ENCODE assay signal across 1 cellular context in the genomic region with DNA sequence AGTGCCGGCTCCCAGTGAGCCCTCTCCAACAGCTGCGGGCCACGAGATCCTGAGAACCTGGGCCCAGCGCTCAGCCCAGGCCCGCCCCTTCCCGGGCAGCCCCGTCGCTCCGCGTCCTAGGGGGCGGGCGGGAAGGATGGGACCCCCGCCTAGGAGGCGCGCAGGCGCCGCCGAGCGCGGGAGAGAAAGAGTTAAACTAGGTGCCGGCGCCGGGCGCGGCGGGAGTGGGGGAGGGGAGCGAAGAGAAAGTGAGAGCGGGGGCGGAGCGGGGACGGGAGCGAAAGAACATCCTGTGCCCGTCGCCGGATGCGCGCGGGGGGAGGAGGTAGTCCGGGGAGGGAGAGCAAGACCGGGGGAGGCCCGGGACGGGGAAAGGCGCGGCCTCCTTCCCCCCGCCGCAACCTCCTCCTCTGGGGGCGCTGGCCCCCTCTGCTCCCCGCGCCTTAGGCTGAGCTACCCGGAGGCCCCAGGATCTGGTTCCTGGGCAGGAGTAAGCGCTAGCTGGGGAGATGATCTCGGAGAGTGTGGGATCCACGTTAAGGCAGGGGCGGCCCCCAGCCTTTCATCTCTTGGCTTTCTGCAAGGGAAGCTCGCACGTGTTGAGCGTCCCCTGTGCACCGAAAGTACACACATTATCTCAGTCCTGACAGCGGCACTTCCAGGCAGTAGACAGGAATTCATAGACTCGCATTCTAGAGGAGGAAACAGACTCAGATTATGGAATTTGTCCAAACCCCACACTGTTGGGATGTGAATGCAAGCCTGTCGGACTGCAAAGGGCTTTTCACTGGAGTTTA.
TF ChIP-seq lines count a peak whose summit lies in the region.

No MANE protein-coding gene starts in this region.

TF ChIP-seq in K562, 482 proteins besides CTCF, POLR2A, EP300 and RAD21 (continued from another document and continues in another):
- TF ChIP-seq, protein P1, sequence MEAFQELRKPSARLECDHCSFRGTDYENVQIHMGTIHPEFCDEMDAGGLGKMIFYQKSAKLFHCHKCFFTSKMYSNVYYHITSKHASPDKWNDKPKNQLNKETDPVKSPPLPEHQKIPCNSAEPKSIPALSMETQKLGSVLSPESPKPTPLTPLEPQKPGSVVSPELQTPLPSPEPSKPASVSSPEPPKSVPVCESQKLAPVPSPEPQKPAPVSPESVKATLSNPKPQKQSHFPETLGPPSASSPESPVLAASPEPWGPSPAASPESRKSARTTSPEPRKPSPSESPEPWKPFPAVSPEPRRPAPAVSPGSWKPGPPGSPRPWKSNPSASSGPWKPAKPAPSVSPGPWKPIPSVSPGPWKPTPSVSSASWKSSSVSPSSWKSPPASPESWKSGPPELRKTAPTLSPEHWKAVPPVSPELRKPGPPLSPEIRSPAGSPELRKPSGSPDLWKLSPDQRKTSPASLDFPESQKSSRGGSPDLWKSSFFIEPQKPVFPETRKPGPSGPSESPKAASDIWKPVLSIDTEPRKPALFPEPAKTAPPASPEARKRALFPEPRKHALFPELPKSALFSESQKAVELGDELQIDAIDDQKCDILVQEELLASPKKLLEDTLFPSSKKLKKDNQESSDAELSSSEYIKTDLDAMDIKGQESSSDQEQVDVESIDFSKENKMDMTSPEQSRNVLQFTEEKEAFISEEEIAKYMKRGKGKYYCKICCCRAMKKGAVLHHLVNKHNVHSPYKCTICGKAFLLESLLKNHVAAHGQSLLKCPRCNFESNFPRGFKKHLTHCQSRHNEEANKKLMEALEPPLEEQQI (IDR thresholded peaks at IDR 0.05), result no peak; the same call in 1 of the 2 replicates
- TF ChIP-seq JUNB (CRISPR knock-in tag; conservative IDR thresholded peaks at IDR 0.05) (no peak), ARID1B (IDR thresholded peaks at IDR 0.05) (peak; percentile 80), ZNF133 (CRISPR knock-in tag; IDR thresholded peaks at IDR 0.05) (no peak), HNRNPK (IDR thresholded peaks at IDR 0.05; ENCODE audit: low read depth, low read length, poor library complexity, severe bottlenecking) (peak; percentile 92), KLF16 (IDR thresholded peaks at IDR 0.05) (peak; percentile 40; the same call in 1 of the 2 replicates), ESRRA (IDR thresholded peaks at IDR 0.05; ENCODE audit: borderline replicate concordance, low read depth) (0 out of 2 replicates have a peak, but pooled peaks have one; percentile 12), SIN3A (IDR thresholded peaks at IDR 0.05; ENCODE audit: borderline replicate concordance in 2 of 2, control insufficient read depth in 1 of 2, low read depth in 2 of 2, low read length in 2 of 2) (peak in 1 of 2 experiments; percentile 72; a peak in 2 of 4 replicates), STAT5B (CRISPR knock-in tag; IDR thresholded peaks at IDR 0.05) (no peak), SRSF3 (IDR thresholded peaks at IDR 0.05; ENCODE audit: insufficient read depth, low read length) (no peak), ZNF584 (CRISPR knock-in tag; IDR thresholded peaks at IDR 0.05; ENCODE audit: low read depth) (0 out of 2 replicates have a peak, but pooled peaks have one; percentile 10), SAFB2 (IDR thresholded peaks at IDR 0.05; ENCODE audit: borderline replicate concordance, low read depth, low read length, severe bottlenecking) (no peak), TBP (optimal IDR thresholded peaks at IDR 0.05; ENCODE audit: low read depth, low read length) (no peak), CC2D1A (IDR thresholded peaks at IDR 0.05) (peak; percentile 65; the same call in 1 of the 2 replicates), PTTG1 (tag; IDR thresholded peaks at IDR 0.05; ENCODE audit: low read depth) (no peak), IFI16 (CRISPR knock-in tag; IDR thresholded peaks at IDR 0.05) (no peak), ZNF253 (CRISPR knock-in tag; conservative IDR thresholded peaks at IDR 0.05) (no peak), NFYB (IDR thresholded peaks at IDR 0.05; ENCODE audit: extremely low read depth, insufficient read length) (no peak), CBX8 (IDR thresholded peaks at IDR 0.05; ENCODE audit: borderline replicate concordance, extremely low read depth, low read depth, low read length, poor library complexity, severe bottlenecking) (no peak), KDM5B (IDR thresholded peaks at IDR 0.05; ENCODE audit: insufficient replicate concordance, low read depth, low read length) (peak; percentile 90), TCFL5 (CRISPR knock-in tag; conservative IDR thresholded peaks at IDR 0.05) (no peak), ZNF764 (CRISPR knock-in tag; IDR thresholded peaks at IDR 0.05; ENCODE audit: low read depth) (no peak), HLTF (IDR thresholded peaks at IDR 0.05) (no peak)
- TF ChIP-seq, protein P2, sequence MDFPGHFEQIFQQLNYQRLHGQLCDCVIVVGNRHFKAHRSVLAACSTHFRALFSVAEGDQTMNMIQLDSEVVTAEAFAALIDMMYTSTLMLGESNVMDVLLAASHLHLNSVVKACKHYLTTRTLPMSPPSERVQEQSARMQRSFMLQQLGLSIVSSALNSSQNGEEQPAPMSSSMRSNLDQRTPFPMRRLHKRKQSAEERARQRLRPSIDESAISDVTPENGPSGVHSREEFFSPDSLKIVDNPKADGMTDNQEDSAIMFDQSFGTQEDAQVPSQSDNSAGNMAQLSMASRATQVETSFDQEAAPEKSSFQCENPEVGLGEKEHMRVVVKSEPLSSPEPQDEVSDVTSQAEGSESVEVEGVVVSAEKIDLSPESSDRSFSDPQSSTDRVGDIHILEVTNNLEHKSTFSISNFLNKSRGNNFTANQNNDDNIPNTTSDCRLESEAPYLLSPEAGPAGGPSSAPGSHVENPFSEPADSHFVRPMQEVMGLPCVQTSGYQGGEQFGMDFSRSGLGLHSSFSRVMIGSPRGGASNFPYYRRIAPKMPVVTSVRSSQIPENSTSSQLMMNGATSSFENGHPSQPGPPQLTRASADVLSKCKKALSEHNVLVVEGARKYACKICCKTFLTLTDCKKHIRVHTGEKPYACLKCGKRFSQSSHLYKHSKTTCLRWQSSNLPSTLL (IDR thresholded peaks at IDR 0.05), result no peak
- TF ChIP-seq, protein P3, sequence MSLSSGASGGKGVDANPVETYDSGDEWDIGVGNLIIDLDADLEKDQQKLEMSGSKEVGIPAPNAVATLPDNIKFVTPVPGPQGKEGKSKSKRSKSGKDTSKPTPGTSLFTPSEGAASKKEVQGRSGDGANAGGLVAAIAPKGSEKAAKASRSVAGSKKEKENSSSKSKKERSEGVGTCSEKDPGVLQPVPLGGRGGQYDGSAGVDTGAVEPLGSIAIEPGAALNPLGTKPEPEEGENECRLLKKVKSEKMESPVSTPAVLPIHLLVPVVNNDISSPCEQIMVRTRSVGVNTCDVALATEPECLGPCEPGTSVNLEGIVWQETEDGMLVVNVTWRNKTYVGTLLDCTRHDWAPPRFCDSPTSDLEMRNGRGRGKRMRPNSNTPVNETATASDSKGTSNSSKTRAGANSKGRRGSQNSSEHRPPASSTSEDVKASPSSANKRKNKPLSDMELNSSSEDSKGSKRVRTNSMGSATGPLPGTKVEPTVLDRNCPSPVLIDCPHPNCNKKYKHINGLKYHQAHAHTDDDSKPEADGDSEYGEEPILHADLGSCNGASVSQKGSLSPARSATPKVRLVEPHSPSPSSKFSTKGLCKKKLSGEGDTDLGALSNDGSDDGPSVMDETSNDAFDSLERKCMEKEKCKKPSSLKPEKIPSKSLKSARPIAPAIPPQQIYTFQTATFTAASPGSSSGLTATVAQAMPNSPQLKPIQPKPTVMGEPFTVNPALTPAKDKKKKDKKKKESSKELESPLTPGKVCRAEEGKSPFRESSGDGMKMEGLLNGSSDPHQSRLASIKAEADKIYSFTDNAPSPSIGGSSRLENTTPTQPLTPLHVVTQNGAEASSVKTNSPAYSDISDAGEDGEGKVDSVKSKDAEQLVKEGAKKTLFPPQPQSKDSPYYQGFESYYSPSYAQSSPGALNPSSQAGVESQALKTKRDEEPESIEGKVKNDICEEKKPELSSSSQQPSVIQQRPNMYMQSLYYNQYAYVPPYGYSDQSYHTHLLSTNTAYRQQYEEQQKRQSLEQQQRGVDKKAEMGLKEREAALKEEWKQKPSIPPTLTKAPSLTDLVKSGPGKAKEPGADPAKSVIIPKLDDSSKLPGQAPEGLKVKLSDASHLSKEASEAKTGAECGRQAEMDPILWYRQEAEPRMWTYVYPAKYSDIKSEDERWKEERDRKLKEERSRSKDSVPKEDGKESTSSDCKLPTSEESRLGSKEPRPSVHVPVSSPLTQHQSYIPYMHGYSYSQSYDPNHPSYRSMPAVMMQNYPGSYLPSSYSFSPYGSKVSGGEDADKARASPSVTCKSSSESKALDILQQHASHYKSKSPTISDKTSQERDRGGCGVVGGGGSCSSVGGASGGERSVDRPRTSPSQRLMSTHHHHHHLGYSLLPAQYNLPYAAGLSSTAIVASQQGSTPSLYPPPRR (CRISPR knock-in tag; IDR thresholded peaks at IDR 0.05; ENCODE audit: borderline replicate concordance), result 0 out of 2 replicates have a peak, but pooled peaks have one; percentile 2
- TF ChIP-seq, protein P4, sequence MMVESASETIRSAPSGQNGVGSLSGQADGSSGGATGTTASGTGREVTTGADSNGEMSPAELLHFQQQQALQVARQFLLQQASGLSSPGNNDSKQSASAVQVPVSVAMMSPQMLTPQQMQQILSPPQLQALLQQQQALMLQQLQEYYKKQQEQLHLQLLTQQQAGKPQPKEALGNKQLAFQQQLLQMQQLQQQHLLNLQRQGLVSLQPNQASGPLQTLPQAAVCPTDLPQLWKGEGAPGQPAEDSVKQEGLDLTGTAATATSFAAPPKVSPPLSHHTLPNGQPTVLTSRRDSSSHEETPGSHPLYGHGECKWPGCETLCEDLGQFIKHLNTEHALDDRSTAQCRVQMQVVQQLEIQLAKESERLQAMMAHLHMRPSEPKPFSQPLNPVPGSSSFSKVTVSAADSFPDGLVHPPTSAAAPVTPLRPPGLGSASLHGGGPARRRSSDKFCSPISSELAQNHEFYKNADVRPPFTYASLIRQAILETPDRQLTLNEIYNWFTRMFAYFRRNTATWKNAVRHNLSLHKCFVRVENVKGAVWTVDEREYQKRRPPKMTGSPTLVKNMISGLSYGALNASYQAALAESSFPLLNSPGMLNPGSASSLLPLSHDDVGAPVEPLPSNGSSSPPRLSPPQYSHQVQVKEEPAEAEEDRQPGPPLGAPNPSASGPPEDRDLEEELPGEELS (CRISPR knock-in tag; IDR thresholded peaks at IDR 0.05; ENCODE audit: borderline replicate concordance), result no peak
- TF ChIP-seq, protein P5, sequence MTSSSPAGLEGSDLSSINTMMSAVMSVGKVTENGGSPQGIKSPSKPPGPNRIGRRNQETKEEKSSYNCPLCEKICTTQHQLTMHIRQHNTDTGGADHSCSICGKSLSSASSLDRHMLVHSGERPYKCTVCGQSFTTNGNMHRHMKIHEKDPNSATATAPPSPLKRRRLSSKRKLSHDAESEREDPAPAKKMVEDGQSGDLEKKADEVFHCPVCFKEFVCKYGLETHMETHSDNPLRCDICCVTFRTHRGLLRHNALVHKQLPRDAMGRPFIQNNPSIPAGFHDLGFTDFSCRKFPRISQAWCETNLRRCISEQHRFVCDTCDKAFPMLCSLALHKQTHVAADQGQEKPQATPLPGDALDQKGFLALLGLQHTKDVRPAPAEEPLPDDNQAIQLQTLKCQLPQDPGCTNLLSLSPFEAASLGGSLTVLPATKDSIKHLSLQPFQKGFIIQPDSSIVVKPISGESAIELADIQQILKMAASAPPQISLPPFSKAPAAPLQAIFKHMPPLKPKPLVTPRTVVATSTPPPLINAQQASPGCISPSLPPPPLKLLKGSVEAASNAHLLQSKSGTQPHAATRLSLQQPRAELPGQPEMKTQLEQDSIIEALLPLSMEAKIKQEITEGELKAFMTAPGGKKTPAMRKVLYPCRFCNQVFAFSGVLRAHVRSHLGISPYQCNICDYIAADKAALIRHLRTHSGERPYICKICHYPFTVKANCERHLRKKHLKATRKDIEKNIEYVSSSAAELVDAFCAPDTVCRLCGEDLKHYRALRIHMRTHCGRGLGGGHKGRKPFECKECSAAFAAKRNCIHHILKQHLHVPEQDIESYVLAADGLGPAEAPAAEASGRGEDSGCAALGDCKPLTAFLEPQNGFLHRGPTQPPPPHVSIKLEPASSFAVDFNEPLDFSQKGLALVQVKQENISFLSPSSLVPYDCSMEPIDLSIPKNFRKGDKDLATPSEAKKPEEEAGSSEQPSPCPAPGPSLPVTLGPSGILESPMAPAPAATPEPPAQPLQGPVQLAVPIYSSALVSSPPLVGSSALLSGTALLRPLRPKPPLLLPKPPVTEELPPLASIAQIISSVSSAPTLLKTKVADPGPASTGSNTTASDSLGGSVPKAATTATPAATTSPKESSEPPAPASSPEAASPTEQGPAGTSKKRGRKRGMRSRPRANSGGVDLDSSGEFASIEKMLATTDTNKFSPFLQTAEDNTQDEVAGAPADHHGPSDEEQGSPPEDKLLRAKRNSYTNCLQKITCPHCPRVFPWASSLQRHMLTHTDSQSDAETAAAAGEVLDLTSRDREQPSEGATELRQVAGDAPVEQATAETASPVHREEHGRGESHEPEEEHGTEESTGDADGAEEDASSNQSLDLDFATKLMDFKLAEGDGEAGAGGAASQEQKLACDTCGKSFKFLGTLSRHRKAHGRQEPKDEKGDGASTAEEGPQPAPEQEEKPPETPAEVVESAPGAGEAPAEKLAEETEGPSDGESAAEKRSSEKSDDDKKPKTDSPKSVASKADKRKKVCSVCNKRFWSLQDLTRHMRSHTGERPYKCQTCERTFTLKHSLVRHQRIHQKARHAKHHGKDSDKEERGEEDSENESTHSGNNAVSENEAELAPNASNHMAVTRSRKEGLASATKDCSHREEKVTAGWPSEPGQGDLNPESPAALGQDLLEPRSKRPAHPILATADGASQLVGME (CRISPR knock-in tag; IDR thresholded peaks at IDR 0.05), result no peak; the same call in 1 of the 2 replicates
- TF ChIP-seq, protein P6, sequence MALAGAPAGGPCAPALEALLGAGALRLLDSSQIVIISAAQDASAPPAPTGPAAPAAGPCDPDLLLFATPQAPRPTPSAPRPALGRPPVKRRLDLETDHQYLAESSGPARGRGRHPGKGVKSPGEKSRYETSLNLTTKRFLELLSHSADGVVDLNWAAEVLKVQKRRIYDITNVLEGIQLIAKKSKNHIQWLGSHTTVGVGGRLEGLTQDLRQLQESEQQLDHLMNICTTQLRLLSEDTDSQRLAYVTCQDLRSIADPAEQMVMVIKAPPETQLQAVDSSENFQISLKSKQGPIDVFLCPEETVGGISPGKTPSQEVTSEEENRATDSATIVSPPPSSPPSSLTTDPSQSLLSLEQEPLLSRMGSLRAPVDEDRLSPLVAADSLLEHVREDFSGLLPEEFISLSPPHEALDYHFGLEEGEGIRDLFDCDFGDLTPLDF (CRISPR knock-in tag; IDR thresholded peaks at IDR 0.05), result no peak
- TF ChIP-seq, protein P7, sequence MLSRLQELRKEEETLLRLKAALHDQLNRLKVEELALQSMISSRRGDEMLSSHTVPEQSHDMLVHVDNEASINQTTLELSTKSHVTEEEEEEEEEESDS (CRISPR knock-in tag; IDR thresholded peaks at IDR 0.05), result no peak
